Comparison of ENCODE assay signal across 17 cellular contexts in the genomic region with DNA sequence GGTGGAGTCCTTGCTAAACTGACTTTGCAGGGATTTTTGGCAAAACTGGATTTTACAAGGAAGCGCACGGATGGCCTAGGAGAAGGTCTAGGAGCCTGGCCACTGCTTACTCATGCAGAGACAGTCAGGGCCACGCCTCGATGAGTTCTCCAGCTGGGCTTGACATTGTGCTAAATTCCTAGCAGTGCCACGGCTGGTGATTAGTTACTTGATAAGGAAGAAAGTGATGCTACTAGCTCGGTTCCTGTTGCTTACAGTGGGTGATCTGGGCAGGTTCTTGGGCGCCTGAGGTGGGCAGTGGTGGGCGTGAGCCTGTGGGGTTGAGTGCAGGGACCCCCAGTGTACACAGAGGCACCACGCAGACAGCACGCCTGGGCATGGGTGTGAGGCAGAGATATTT.
DNase-seq lines count a peak whose midpoint lies in the region; ATAC-seq and TF ChIP-seq lines count a peak whose summit lies in the region.
"Had no signal": no experiment of that assay in that cellular context is flagged by ENCODE, and none has a peak within 500 bp of the region (broad histone marks: within the 10 kb centered on the region; RNA-seq: fewer than 3 reads in every experiment).

No MANE protein-coding gene starts in this region.

- WGBS in endodermal cell (ENCODE audit: insufficient coverage in 1 of 2, insufficient read length in 1 of 2), 2 experiments: 57 to 67% methylated on average over 8 to 10 of the region's 10 CpGs

- H3K27ac Mint-ChIP-seq in endodermal cell (no peak overlapping the region), chondrocyte (ENCODE audit: unreplicated experiment) (no peak overlapping the region)

- H3K27ac ChIP-seq in endodermal cell (ENCODE audit: low read depth, low read length): peak overlapping the region; percentile 34
- H3K27ac ChIP-seq: C4-2B had no signal

- H3K4me1 ChIP-seq in endodermal cell (ENCODE audit: control insufficient read depth, insufficient read depth, low read length): peaks cover 3% of the 10 kb centered on the region
- H3K4me1 ChIP-seq: HAP-1 had no signal

- no peak overlapping the region for H3K9ac ChIP-seq in endodermal cell (ENCODE audit: extremely low read depth, low read length, poor library complexity, severe bottlenecking)

- no peak for ATAC-seq in HG02759 (IDR thresholded peaks at IDR 0.05; ENCODE audit: unreplicated experiment)
- ATAC-seq in GM18511 (IDR thresholded peaks at IDR 0.05; ENCODE audit: unreplicated experiment): no peak

- H3K4me1 Mint-ChIP-seq in endodermal cell (peaks cover 5% of the 10 kb centered on the region), chondrocyte (ENCODE audit: low read depth) (no peaks in the 10 kb centered on the region)

- no peaks in the 10 kb centered on the region for H3K9me3 Mint-ChIP-seq in endodermal cell
- no peaks in the 10 kb centered on the region for H3K9me3 Mint-ChIP-seq in chondrocyte (ENCODE audit: low read depth)

- DNase-seq in NCI-H748 (lab: John Stamatoyannopoulos, UW; ENCODE audit: unreplicated experiment) (peak; percentile 23), NCI-H748 treated with DMSO at 0.1 percent for 48 hours (lab: John Stamatoyannopoulos, UW) (no peak), NCI-H69 (lab: John Stamatoyannopoulos, UW) (peak; percentile 51), endodermal cell (peak; percentile 80), retina (peak; percentile 41), chondrocyte (ENCODE audit: low spot score) (no peak)
- DNase-seq: COR-L47, DMS153, EL, MV-4-11, NCI-H2029, NCI-H510A treated with DMSO at 0.1 percent for 48 hours, RPMI8226 had no signal

- no peak overlapping the region for H3K4me3 ChIP-seq in endodermal cell (ENCODE audit: low read length)
- H3K4me3 ChIP-seq: HAP-1 had no signal

- no peaks in the 10 kb centered on the region for H3K9me3 ChIP-seq in endodermal cell (ENCODE audit: control insufficient read depth, low read length)
- H3K9me3 ChIP-seq: HAP-1 had no signal

- no peak overlapping the region for H3K4me3 Mint-ChIP-seq in endodermal cell
- no peak overlapping the region for H3K4me3 Mint-ChIP-seq in chondrocyte (ENCODE audit: unreplicated experiment)

- H3K36me3 Mint-ChIP-seq in endodermal cell (ENCODE audit: low read depth) (no peaks in the 10 kb centered on the region), chondrocyte (ENCODE audit: low read depth) (no peaks in the 10 kb centered on the region)

- TF ChIP-seq CTCF in endodermal cell (conservative IDR thresholded peaks at IDR 0.05) (no peak), chondrocyte (IDR thresholded peaks at IDR 0.05) (no peak)

- H3K27me3 Mint-ChIP-seq in endodermal cell (ENCODE audit: insufficient read depth) (peaks cover 42% of the 10 kb centered on the region), chondrocyte (ENCODE audit: low read depth) (peaks cover 29% of the 10 kb centered on the region)

- H3K27me3 ChIP-seq in endodermal cell (ENCODE audit: control insufficient read depth, insufficient read depth, low read length, poor library complexity, severe bottlenecking): peaks cover 36% of the 10 kb centered on the region

- no peaks in the 10 kb centered on the region for H3K36me3 ChIP-seq in endodermal cell (ENCODE audit: control insufficient read depth, insufficient read depth, low read length)
- H3K36me3 ChIP-seq: HAP-1 had no signal

Comparison
In these comparisons a context has a peak if more than half of its experiments do, and no peak if none do; other contexts are left out.
1. DNase-seq: peak in NCI-H748 (single experiment), NCI-H69 (single experiment), endodermal cell (single experiment) and retina (single experiment); none in NCI-H748 treated with DMSO at 0.1 percent for 48 hours (single experiment) and chondrocyte (single experiment).